21 cellular contexts compared by ENCODE assay signal in genomic region chr21:41961282-41961701, GRCh38. TPM values are rescaled to one million over a fixed set of nuclear protein-coding genes. Genes with fewer than 3 reads are reported as not detected.
DNase-seq lines count a peak whose midpoint lies in the region; ATAC-seq and TF ChIP-seq lines count a peak whose summit lies in the region.
"Had no signal": no experiment of that assay in that cellular context is flagged by ENCODE, and none has a peak within 500 bp of the region (broad histone marks: within the 10 kb centered on the region; RNA-seq: fewer than 3 reads in every experiment).

No MANE protein-coding gene starts in this region.

- peaks cover 15% of the 10 kb centered on the region for H3K27me3 Mint-ChIP-seq in activated naive CD8-positive, alpha-beta T cell treated with anti-CD3 and anti-CD28 coated beads, Interleukin-2, amount 10 ng/mL, durations not matched to agents 7 days and 5 days
- H3K27me3 Mint-ChIP-seq in activated naive CD8-positive, alpha-beta T cell treated with anti-CD3 and anti-CD28 coated beads, Interleukin-2, amount 50 U/mL, for 24 hours: peaks cover 7% of the 10 kb centered on the region
- no peaks in the 10 kb centered on the region for H3K27me3 Mint-ChIP-seq in type B pancreatic cell
- H3K27me3 Mint-ChIP-seq in activated CD8-positive, alpha-beta T cell treated with anti-CD3 and anti-CD28 coated beads for 36 hours: peaks cover 11% of the 10 kb centered on the region

- no peak overlapping the region for H3K27ac Mint-ChIP-seq in activated naive CD8-positive, alpha-beta T cell treated with anti-CD3 and anti-CD28 coated beads, Interleukin-2, amount 10 ng/mL, durations not matched to agents 7 days and 5 days
- no peak overlapping the region for H3K27ac Mint-ChIP-seq in activated naive CD8-positive, alpha-beta T cell treated with anti-CD3 and anti-CD28 coated beads, Interleukin-2, amount 50 U/mL, for 24 hours
- H3K27ac Mint-ChIP-seq in type B pancreatic cell: peak overlapping the region; percentile 5
- no peak overlapping the region for H3K27ac Mint-ChIP-seq in activated CD8-positive, alpha-beta T cell treated with anti-CD3 and anti-CD28 coated beads for 36 hours
- H3K27ac Mint-ChIP-seq: CD8-positive, alpha-beta memory T cell; effector memory CD8-positive, alpha-beta T cell; stimulated activated effector memory CD8-positive, alpha-beta T cell treated with anti-CD3 and anti-CD28 coated beads, Interleukin-12 subunit alpha, Interleukin-12 subunit beta, amount 100 ng/mL, for 72 hours; T-helper 17 cell had no signal

- H3K27ac ChIP-seq in foreskin keratinocyte: peak overlapping the region; percentile 79
- H3K27ac ChIP-seq: A549, skin epidermis, tibial nerve had no signal

- in situ Hi-C loops in GM13977 (cut with MboI; ENCODE audit: low pct_unique_long_range_greater_than_20kb, low sequenced_read_pairs, unreplicated experiment): no loop called here

- peak overlapping the region; percentile 31 for H3K4me3 Mint-ChIP-seq in activated naive CD8-positive, alpha-beta T cell treated with anti-CD3 and anti-CD28 coated beads, Interleukin-2, amount 10 ng/mL, durations not matched to agents 7 days and 5 days
- H3K4me3 Mint-ChIP-seq in activated naive CD8-positive, alpha-beta T cell treated with anti-CD3 and anti-CD28 coated beads, Interleukin-2, amount 50 U/mL, for 24 hours: no peak overlapping the region
- H3K4me3 Mint-ChIP-seq in type B pancreatic cell: no peak overlapping the region
- H3K4me3 Mint-ChIP-seq in activated CD8-positive, alpha-beta T cell treated with anti-CD3 and anti-CD28 coated beads for 36 hours: no peak overlapping the region
- H3K4me3 Mint-ChIP-seq: CD8-positive, alpha-beta memory T cell; effector memory CD8-positive, alpha-beta T cell; stimulated activated effector memory CD8-positive, alpha-beta T cell treated with anti-CD3 and anti-CD28 coated beads, Interleukin-12 subunit alpha, Interleukin-12 subunit beta, amount 100 ng/mL, for 72 hours; T-helper 17 cell had no signal

- H3K9me3 Mint-ChIP-seq in activated naive CD8-positive, alpha-beta T cell treated with anti-CD3 and anti-CD28 coated beads, Interleukin-2, amount 10 ng/mL, durations not matched to agents 7 days and 5 days: no peaks in the 10 kb centered on the region
- H3K9me3 Mint-ChIP-seq in activated naive CD8-positive, alpha-beta T cell treated with anti-CD3 and anti-CD28 coated beads, Interleukin-2, amount 50 U/mL, for 24 hours: no peaks in the 10 kb centered on the region
- no peaks in the 10 kb centered on the region for H3K9me3 Mint-ChIP-seq in type B pancreatic cell
- no peaks in the 10 kb centered on the region for H3K9me3 Mint-ChIP-seq in activated CD8-positive, alpha-beta T cell treated with anti-CD3 and anti-CD28 coated beads for 36 hours
- H3K9me3 Mint-ChIP-seq: CD8-positive, alpha-beta memory T cell; effector memory CD8-positive, alpha-beta T cell; stimulated activated effector memory CD8-positive, alpha-beta T cell treated with anti-CD3 and anti-CD28 coated beads, Interleukin-12 subunit alpha, Interleukin-12 subunit beta, amount 100 ng/mL, for 72 hours had no signal

- CTCF ChIA-PET in activated CD8-positive, alpha-beta T cell treated with anti-CD3 and anti-CD28 coated beads for 36 hours (lab: Charles Lee): interaction anchor here (0.6 to 1.4 kb wide), 4 partner anchors 84 to 156 kb away, joined by 3 to 5 read pairs (median 4); no protein-coding TSS in a partner anchor

- no peaks in the 10 kb centered on the region for H3K36me3 Mint-ChIP-seq in activated naive CD8-positive, alpha-beta T cell treated with anti-CD3 and anti-CD28 coated beads, Interleukin-2, amount 10 ng/mL, durations not matched to agents 7 days and 5 days
- H3K36me3 Mint-ChIP-seq in activated naive CD8-positive, alpha-beta T cell treated with anti-CD3 and anti-CD28 coated beads, Interleukin-2, amount 50 U/mL, for 24 hours (ENCODE audit: low read depth): no peaks in the 10 kb centered on the region
- H3K36me3 Mint-ChIP-seq in type B pancreatic cell: no peaks in the 10 kb centered on the region
- H3K36me3 Mint-ChIP-seq in activated CD8-positive, alpha-beta T cell treated with anti-CD3 and anti-CD28 coated beads for 36 hours (ENCODE audit: low read depth): no peaks in the 10 kb centered on the region
- H3K36me3 Mint-ChIP-seq: CD8-positive, alpha-beta memory T cell; stimulated activated effector memory CD8-positive, alpha-beta T cell treated with anti-CD3 and anti-CD28 coated beads, Interleukin-12 subunit alpha, Interleukin-12 subunit beta, amount 100 ng/mL, for 72 hours had no signal

- H3K27me3 ChIP-seq in foreskin keratinocyte: no peaks in the 10 kb centered on the region
- H3K27me3 ChIP-seq: tibial nerve had no signal

- H3K4me1 ChIP-seq in foreskin keratinocyte: peaks cover 24% of the 10 kb centered on the region

- intact Hi-C loops in activated CD8-positive, alpha-beta T cell treated with anti-CD3 and anti-CD28 coated beads for 36 hours (cut with micrococcal nuclease): no loop called here

- no peak for DNase-seq in activated naive CD8-positive, alpha-beta T cell treated with anti-CD3 and anti-CD28 coated beads, Interleukin-2, amount 10 ng/mL, durations not matched to agents 7 days and 5 days
- no peak for DNase-seq in activated naive CD8-positive, alpha-beta T cell treated with anti-CD3 and anti-CD28 coated beads, Interleukin-2, amount 50 U/mL, for 24 hours
- DNase-seq in RPMI7951 (ENCODE audit: low read depth): peak; percentile 4
- peak; percentile 99 for DNase-seq in foreskin keratinocyte
- DNase-seq in type B pancreatic cell (ENCODE audit: extremely low spot score, unreplicated experiment): no peak
- no peak for DNase-seq in GM13977 (ENCODE audit: low spot score)
- DNase-seq in activated CD8-positive, alpha-beta T cell treated with anti-CD3 and anti-CD28 coated beads for 36 hours: no peak
- DNase-seq: activated CD4-positive, CD25-positive, alpha-beta regulatory T cell treated with anti-CD3 and anti-CD28 coated beads, Interleukin-2, amount 50 U/mL, for 72 hours; activated naive CD4-positive, alpha-beta T cell treated with anti-CD3 and anti-CD28 coated beads, Interleukin-2, amount 50 U/mL, for 16 hours; CD8-positive, alpha-beta memory T cell; DND-41; effector memory CD8-positive, alpha-beta T cell; mucosa of descending colon; NCI-H1048; T-helper 17 cell had no signal

- peaks cover 16% of the 10 kb centered on the region for H3K4me1 Mint-ChIP-seq in activated naive CD8-positive, alpha-beta T cell treated with anti-CD3 and anti-CD28 coated beads, Interleukin-2, amount 10 ng/mL, durations not matched to agents 7 days and 5 days
- peaks cover 9% of the 10 kb centered on the region for H3K4me1 Mint-ChIP-seq in activated naive CD8-positive, alpha-beta T cell treated with anti-CD3 and anti-CD28 coated beads, Interleukin-2, amount 50 U/mL, for 24 hours
- peaks cover 33% of the 10 kb centered on the region for H3K4me1 Mint-ChIP-seq in type B pancreatic cell (ENCODE audit: unreplicated experiment)
- peaks cover 4% of the 10 kb centered on the region for H3K4me1 Mint-ChIP-seq in activated CD8-positive, alpha-beta T cell treated with anti-CD3 and anti-CD28 coated beads for 36 hours (ENCODE audit: low read depth)

- POLR2A ChIA-PET in activated naive CD8-positive, alpha-beta T cell treated with anti-CD3 and anti-CD28 coated beads, Interleukin-2, amount 10 ng/mL, durations not matched to agents 7 days and 5 days (lab: Charles Lee): no interaction called here
- POLR2A ChIA-PET in activated CD8-positive, alpha-beta T cell treated with anti-CD3 and anti-CD28 coated beads for 36 hours (lab: Charles Lee): interaction anchor here (0.6 to 0.8 kb wide), 2 partner anchors 12 to 14 kb away, joined by 3 to 4 read pairs; no protein-coding TSS in a partner anchor

- no peak for ATAC-seq in activated naive CD8-positive, alpha-beta T cell treated with anti-CD3 and anti-CD28 coated beads, Interleukin-2, amount 10 ng/mL, durations not matched to agents 7 days and 5 days (ENCODE audit: low read depth)
- ATAC-seq in activated naive CD8-positive, alpha-beta T cell treated with anti-CD3 and anti-CD28 coated beads, Interleukin-2, amount 50 U/mL, for 24 hours: no peak
- ATAC-seq in foreskin keratinocyte (peak; percentile 75), GM18511 (IDR thresholded peaks at IDR 0.05; ENCODE audit: unreplicated experiment) (no peak)
- no peak for ATAC-seq in activated CD8-positive, alpha-beta T cell treated with anti-CD3 and anti-CD28 coated beads for 36 hours
- ATAC-seq: A549; effector memory CD8-positive, alpha-beta T cell; mucosa of descending colon; Right ventricle myocardium inferior; stimulated activated effector memory CD8-positive, alpha-beta T cell treated with anti-CD3 and anti-CD28 coated beads, Interleukin-12 subunit alpha, Interleukin-12 subunit beta, amount 100 ng/mL, for 72 hours; T-helper 17 cell had no signal

- TF ChIP-seq CTCF in foreskin keratinocyte (conservative IDR thresholded peaks at IDR 0.05) (no peak), type B pancreatic cell (conservative IDR thresholded peaks at IDR 0.05) (no peak), GM13977 (IDR thresholded peaks at IDR 0.05; ENCODE audit: extremely low read depth, insufficient read depth, missing control alignments) (no peak)
- TF ChIP-seq CTCF in activated CD8-positive, alpha-beta T cell treated with anti-CD3 and anti-CD28 coated beads for 36 hours (IDR thresholded peaks at IDR 0.05): no peak

RNA-seq across cellular contexts. Expression of gene C2CD2, which starts 7.5 kb away (rescaled TPM):
- total RNA-seq in activated naive CD8-positive, alpha-beta T cell treated with anti-CD3 and anti-CD28 coated beads, Interleukin-2, amount 10 ng/mL, durations not matched to agents 7 days and 5 days: 10 to 100 TPM in 1 of 2 experiments, 1 to 10 TPM in 1; 9.4 to 11.9 TPM
- total RNA-seq in RPMI7951 (2014; rRNA removed; shearing (Covaris generic)): 18.5 and 18.8 TPM in 2 replicates
- total RNA-seq in foreskin keratinocyte (54.1 and 84.4 TPM in 2 replicates), type B pancreatic cell (ENCODE audit: low replicate concordance) (20.5 and 32.3 TPM in 2 replicates)
- polyA plus RNA-seq in foreskin keratinocyte: 20.8 and 27.6 TPM in 2 replicates
- total RNA-seq in activated CD8-positive, alpha-beta T cell treated with anti-CD3 and anti-CD28 coated beads for 36 hours: 1 to 10 TPM; 6.2 to 7.1 TPM

RNA-seq across cellular contexts. Expression of gene ZBTB21, which starts 48.9 kb away (rescaled TPM):
- total RNA-seq in activated naive CD8-positive, alpha-beta T cell treated with anti-CD3 and anti-CD28 coated beads, Interleukin-2, amount 10 ng/mL, durations not matched to agents 7 days and 5 days: 10 to 100 TPM; 20.3 to 27.2 TPM
- total RNA-seq in RPMI7951 (2014; rRNA removed; shearing (Covaris generic)): 13.4 and 15.7 TPM in 2 replicates
- total RNA-seq in foreskin keratinocyte: 17.1 and 21.7 TPM in 2 replicates
- 3.1 and 3.3 TPM in 2 replicates for polyA plus RNA-seq in foreskin keratinocyte
- 19.9 and 23.4 TPM in 2 replicates for total RNA-seq in type B pancreatic cell (ENCODE audit: low replicate concordance)
- 10 to 100 TPM; 29.6 to 29.7 TPM for total RNA-seq in activated CD8-positive, alpha-beta T cell treated with anti-CD3 and anti-CD28 coated beads for 36 hours

Comparison
In these comparisons a context has a peak if more than half of its experiments do, and no peak if none do; other contexts are left out.
1. DNase-seq: peak in RPMI7951 (single experiment) and foreskin keratinocyte (2 of 2); none in activated naive CD8-positive, alpha-beta T cell treated with anti-CD3 and anti-CD28 coated beads, Interleukin-2, amount 10 ng/mL, durations not matched to agents 7 days and 5 days (single experiment), activated naive CD8-positive, alpha-beta T cell treated with anti-CD3 and anti-CD28 coated beads, Interleukin-2, amount 50 U/mL, for 24 hours (single experiment), type B pancreatic cell (single experiment), GM13977 (single experiment) and activated CD8-positive, alpha-beta T cell treated with anti-CD3 and anti-CD28 coated beads for 36 hours (single experiment).